Comparison of ENCODE assay signal across 8 cellular contexts in the genomic region with DNA sequence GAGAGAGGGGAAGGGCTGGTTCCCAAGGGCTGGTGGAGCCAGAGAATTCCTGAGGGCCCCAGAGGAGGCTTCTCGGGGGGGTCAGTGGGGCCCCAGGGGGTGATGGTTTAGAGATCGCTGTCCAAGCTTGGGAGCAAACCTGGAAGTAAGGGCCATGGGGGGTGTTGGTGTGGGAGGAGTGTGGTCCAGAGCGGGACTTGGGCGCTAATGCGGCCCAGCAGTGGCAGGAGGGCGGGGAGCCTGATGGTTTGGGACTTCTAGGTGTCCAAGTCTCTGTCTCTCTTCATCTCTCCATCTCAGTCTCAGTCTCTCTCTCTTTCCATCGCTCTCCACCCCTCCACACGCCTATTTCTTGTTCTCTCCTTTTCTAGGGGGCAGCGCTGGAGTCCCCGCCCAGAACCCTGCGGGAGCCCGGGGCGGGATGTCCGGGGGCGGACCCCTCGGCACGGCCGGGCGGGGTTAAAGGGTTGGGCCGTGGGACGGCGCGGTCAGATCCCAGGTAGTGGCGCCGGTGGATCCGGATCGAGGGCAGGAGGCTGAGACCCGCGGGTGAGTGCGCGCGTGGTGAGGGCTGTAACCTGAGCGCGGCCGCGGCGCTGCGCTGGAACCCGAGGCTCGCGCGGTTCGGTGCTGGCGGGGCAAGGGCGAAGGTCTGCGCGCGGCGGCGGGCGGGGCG. TPM values are rescaled to one million over a fixed set of nuclear protein-coding genes. Genes with fewer than 3 reads are reported as not detected.
A peak's percentile ranks its signal among the peaks of the same experiment; 100 is the strongest.
DNase-seq lines count a peak whose midpoint lies in the region; ATAC-seq and TF ChIP-seq lines count a peak whose summit lies in the region.

A gene (plus strand): TSS at position 491 of the 676 bp plus-strand sequence. CDS start 16,812 bp downstream, outside the sequence.

- peaks cover 84% of the 10 kb centered on the region for H3K9me3 Mint-ChIP-seq in GM23338
- no peaks in the 10 kb centered on the region for H3K9me3 Mint-ChIP-seq in effector memory CD8-positive, alpha-beta T cell

- H3K36me3 ChIP-seq in GM23338 (ENCODE audit: insufficient read depth) (no peaks in the 10 kb centered on the region), psoas muscle (ENCODE audit: insufficient read depth in 1 of 2, low read depth in 1 of 2) (no peaks in the 10 kb centered on the region)

- DNase-seq in GM23338 (ENCODE audit: low spot score) (peak; percentile 27), psoas muscle (no peak), C1 segment of cervical spinal cord (lab: John Stamatoyannopoulos, UW) (no peak), AG08396 (ENCODE audit: low spot score) (no peak)
- DNase-seq in effector memory CD8-positive, alpha-beta T cell = peak in 1 of 3 experiments; percentile 5

- H3K27ac Mint-ChIP-seq in GM23338 = no peak within 1 kb of the TSS
- H3K27ac Mint-ChIP-seq in effector memory CD8-positive, alpha-beta T cell = peak within 1 kb of the TSS; percentile 66 to 67

- H3F3A ChIP-seq in GM23338 (replicated peaks; ENCODE audit: low read depth) = no peaks in the 10 kb centered on the region

- peaks cover 6% of the 10 kb centered on the region for H3K27me3 Mint-ChIP-seq in GM23338 (ENCODE audit: insufficient read depth, low read depth, poor library complexity)
- H3K27me3 Mint-ChIP-seq in effector memory CD8-positive, alpha-beta T cell = peaks cover 0 to 6% of the 10 kb centered on the region in 2 donors

- no peaks in the 10 kb centered on the region for H3K9me2 ChIP-seq in GM23338 (ENCODE audit: insufficient read depth)

- no peak for TF ChIP-seq CTCF in GM23338 (conservative IDR thresholded peaks at IDR 0.05; ENCODE audit: low read depth in 2 of 2)
- TF ChIP-seq CTCF in VCaP (conservative IDR thresholded peaks at IDR 0.05) = no peak
- TF ChIP-seq CTCF in psoas muscle (IDR thresholded peaks at IDR 0.05) = no peak

- H4K20me1 ChIP-seq in GM23338 (replicated peaks; ENCODE audit: insufficient read depth) = no peaks in the 10 kb centered on the region

- H3K4me1 ChIP-seq in GM23338 (ENCODE audit: insufficient read depth) (no peaks in the 10 kb centered on the region), psoas muscle (no peaks in the 10 kb centered on the region)

- peaks cover 36% of the 10 kb centered on the region for H3K36me3 Mint-ChIP-seq in GM23338 (ENCODE audit: low read depth)
- no peaks in the 10 kb centered on the region for H3K36me3 Mint-ChIP-seq in effector memory CD8-positive, alpha-beta T cell (ENCODE audit: insufficient read depth)

- no peaks in the 10 kb centered on the region for H3K79me2 ChIP-seq in GM23338 (replicated peaks; ENCODE audit: insufficient read depth)

- H3K4me3 ChIP-seq in GM23338 (peak within 1 kb of the TSS; percentile 49), psoas muscle (peak within 1 kb of the TSS; percentile 51)

- WGBS in psoas muscle, 3 donors = 3 to 5% (median 4%) methylated on average over 44 to 52 of the region's 52 CpGs

- H3K9me3 ChIP-seq in psoas muscle = no peaks in the 10 kb centered on the region

- peaks cover 10% of the 10 kb centered on the region; the same call in 1 of the 2 replicates for H3K27me3 ChIP-seq in GM23338 (ENCODE audit: insufficient read depth)
- H3K27me3 ChIP-seq in psoas muscle (ENCODE audit: insufficient read depth in 3 of 3, low read length in 2 of 3) = peaks cover 0 to 65% (median 14%) of the 10 kb centered on the region in 3 donors

- H3K4me1 Mint-ChIP-seq in GM23338 = no peaks in the 10 kb centered on the region
- peaks cover 18 to 24% of the 10 kb centered on the region in 2 donors for H3K4me1 Mint-ChIP-seq in effector memory CD8-positive, alpha-beta T cell (ENCODE audit: low read depth in 2 of 2)

- peak; percentile 75 for ATAC-seq in GM23338
- peak; percentile 67 for ATAC-seq in effector memory CD8-positive, alpha-beta T cell (replicated peaks)
- no peak for ATAC-seq in psoas muscle
- ATAC-seq in GM21576 (IDR thresholded peaks at IDR 0.05; ENCODE audit: unreplicated experiment) = no peak
- ATAC-seq in HG02885 (IDR thresholded peaks at IDR 0.05; ENCODE audit: poor library complexity, unreplicated experiment) = no peak

- no peak within 1 kb of the TSS; the same call in 2 of the 3 replicates for H3K4me3 Mint-ChIP-seq in GM23338
- peak within 1 kb of the TSS; percentile 90 to 93 for H3K4me3 Mint-ChIP-seq in effector memory CD8-positive, alpha-beta T cell

- no peak within 1 kb of the TSS for H3K27ac ChIP-seq in GM23338 (ENCODE audit: low read depth)
- H3K27ac ChIP-seq in VCaP = peak within 1 kb of the TSS; percentile 48; the same call in 1 of the 2 replicates
- H3K27ac ChIP-seq in psoas muscle = no peak within 1 kb of the TSS

- intact Hi-C loops in psoas muscle (cut with DNase I) = no loop called here

- peak within 1 kb of the TSS; percentile 68 for H3K4me2 ChIP-seq in GM23338

- peak within 1 kb of the TSS; percentile 69; the same call in 1 of the 2 replicates for H2AFZ ChIP-seq in GM23338

TF ChIP-seq in GM23338, 12 proteins besides CTCF, POLR2A, EP300 and RAD21 (continues in another document):
- TF ChIP-seq EZH2phosphoT487 (IDR thresholded peaks at IDR 0.05; ENCODE audit: unreplicated experiment) (no peak), NANOG (IDR thresholded peaks at IDR 0.05; ENCODE audit: borderline replicate concordance) (no peak), CREB1 (CRISPR knock-in tag; IDR thresholded peaks at IDR 0.05; ENCODE audit: low read depth) (no peak), EZH2 (IDR thresholded peaks at IDR 0.05; ENCODE audit: low read depth, unreplicated experiment) (no peak), POLR2AphosphoS5 (IDR thresholded peaks at IDR 0.05; ENCODE audit: low read depth) (no peak), ZNF114 (CRISPR knock-in tag; IDR thresholded peaks at IDR 0.05) (no peak), STAT1 (IDR thresholded peaks at IDR 0.05; ENCODE audit: unreplicated experiment) (no peak)
- TF ChIP-seq, protein P1, sequence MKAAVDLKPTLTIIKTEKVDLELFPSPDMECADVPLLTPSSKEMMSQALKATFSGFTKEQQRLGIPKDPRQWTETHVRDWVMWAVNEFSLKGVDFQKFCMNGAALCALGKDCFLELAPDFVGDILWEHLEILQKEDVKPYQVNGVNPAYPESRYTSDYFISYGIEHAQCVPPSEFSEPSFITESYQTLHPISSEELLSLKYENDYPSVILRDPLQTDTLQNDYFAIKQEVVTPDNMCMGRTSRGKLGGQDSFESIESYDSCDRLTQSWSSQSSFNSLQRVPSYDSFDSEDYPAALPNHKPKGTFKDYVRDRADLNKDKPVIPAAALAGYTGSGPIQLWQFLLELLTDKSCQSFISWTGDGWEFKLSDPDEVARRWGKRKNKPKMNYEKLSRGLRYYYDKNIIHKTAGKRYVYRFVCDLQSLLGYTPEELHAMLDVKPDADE (IDR thresholded peaks at IDR 0.05) = no peak
- TF ChIP-seq, protein P2, sequence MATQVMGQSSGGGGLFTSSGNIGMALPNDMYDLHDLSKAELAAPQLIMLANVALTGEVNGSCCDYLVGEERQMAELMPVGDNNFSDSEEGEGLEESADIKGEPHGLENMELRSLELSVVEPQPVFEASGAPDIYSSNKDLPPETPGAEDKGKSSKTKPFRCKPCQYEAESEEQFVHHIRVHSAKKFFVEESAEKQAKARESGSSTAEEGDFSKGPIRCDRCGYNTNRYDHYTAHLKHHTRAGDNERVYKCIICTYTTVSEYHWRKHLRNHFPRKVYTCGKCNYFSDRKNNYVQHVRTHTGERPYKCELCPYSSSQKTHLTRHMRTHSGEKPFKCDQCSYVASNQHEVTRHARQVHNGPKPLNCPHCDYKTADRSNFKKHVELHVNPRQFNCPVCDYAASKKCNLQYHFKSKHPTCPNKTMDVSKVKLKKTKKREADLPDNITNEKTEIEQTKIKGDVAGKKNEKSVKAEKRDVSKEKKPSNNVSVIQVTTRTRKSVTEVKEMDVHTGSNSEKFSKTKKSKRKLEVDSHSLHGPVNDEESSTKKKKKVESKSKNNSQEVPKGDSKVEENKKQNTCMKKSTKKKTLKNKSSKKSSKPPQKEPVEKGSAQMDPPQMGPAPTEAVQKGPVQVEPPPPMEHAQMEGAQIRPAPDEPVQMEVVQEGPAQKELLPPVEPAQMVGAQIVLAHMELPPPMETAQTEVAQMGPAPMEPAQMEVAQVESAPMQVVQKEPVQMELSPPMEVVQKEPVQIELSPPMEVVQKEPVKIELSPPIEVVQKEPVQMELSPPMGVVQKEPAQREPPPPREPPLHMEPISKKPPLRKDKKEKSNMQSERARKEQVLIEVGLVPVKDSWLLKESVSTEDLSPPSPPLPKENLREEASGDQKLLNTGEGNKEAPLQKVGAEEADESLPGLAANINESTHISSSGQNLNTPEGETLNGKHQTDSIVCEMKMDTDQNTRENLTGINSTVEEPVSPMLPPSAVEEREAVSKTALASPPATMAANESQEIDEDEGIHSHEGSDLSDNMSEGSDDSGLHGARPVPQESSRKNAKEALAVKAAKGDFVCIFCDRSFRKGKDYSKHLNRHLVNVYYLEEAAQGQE (IDR thresholded peaks at IDR 0.05; ENCODE audit: unreplicated experiment) = no peak

RNA-seq across cellular contexts. Expression of the gene that starts here (rescaled TPM):
- total RNA-seq in GM23338 (2014; rRNA removed; shearing (Covaris generic)) = 0.19 and 1.5 TPM in 2 replicates
- polyA plus RNA-seq in GM23338 (2016; fragmentation: Nextera tagmentation; extraction: Ambion mirVana) = 0.24 and 0.35 TPM in 2 replicates
- total RNA-seq in psoas muscle = under 1 TPM in 1 of 4 donors, not detected in 3; 0.29 TPM
- under 1 TPM; 0.04 to 0.30 (median 0.17) TPM for polyA plus RNA-seq in psoas muscle

Comparison
In these comparisons a context has a peak if more than half of its experiments do, and no peak if none do; other contexts are left out.
1. ATAC-seq: peak in GM23338 (single experiment) and effector memory CD8-positive, alpha-beta T cell (single experiment); none in psoas muscle (0 of 4), GM21576 (single experiment) and HG02885 (single experiment).